8 cellular contexts compared by ENCODE assay signal in genomic region chr1:171313319-171313834, GRCh38. TPM values are rescaled to one million over a fixed set of nuclear protein-coding genes. Genes with fewer than 3 reads are reported as not detected.
DNase-seq lines count a peak whose midpoint lies in the region; ATAC-seq and TF ChIP-seq lines count a peak whose summit lies in the region.

No MANE protein-coding gene starts in this region.

- no peaks in the 10 kb centered on the region for H3K79me2 ChIP-seq in smooth muscle cell (ENCODE audit: low read depth)

- H3K27me3 ChIP-seq in body of pancreas: no peaks in the 10 kb centered on the region
- H3K27me3 ChIP-seq in smooth muscle cell (ENCODE audit: low read depth): no peaks in the 10 kb centered on the region

- ATAC-seq in HG03025 (IDR thresholded peaks at IDR 0.05; ENCODE audit: low FRiP score, unreplicated experiment) (peak; percentile 25), body of pancreas (no peak)

- H3K27ac Mint-ChIP-seq in activated CD4-positive, alpha-beta T cell treated with anti-CD3 and anti-CD28 coated beads, Interleukin-2, amount 10 ng/mL, durations not matched to agents 7 days and 5 days: peak overlapping the region; percentile 86

- peak overlapping the region; percentile 34 to 70 (median 54) for H3K27ac ChIP-seq in body of pancreas
- H3K27ac ChIP-seq in smooth muscle cell (ENCODE audit: low read depth): peak overlapping the region; percentile 21

- no peak for DNase-seq in activated CD4-positive, alpha-beta T cell treated with anti-CD3 and anti-CD28 coated beads, Interleukin-2, amount 10 ng/mL, durations not matched to agents 7 days and 5 days
- DNase-seq in activated CD4-positive, alpha-beta T cell treated with anti-CD3 and anti-CD28 coated beads for 1 hour: no peak
- no peak for DNase-seq in body of pancreas
- DNase-seq in smooth muscle cell (lab: John Stamatoyannopoulos, UW; ENCODE audit: unreplicated experiment): no peak
- DNase-seq in OCI-M1 (lab: John Stamatoyannopoulos, UW): no peak
- DNase-seq in SHP77 treated with DMSO at 0.1 percent for 48 hours (lab: John Stamatoyannopoulos, UW): no peak
- DNase-seq in NCI-H524 treated with DMSO at 0.1 percent for 48 hours (lab: John Stamatoyannopoulos, UW): no peak

- POLR2A ChIA-PET in activated CD4-positive, alpha-beta T cell treated with anti-CD3 and anti-CD28 coated beads, Interleukin-2, amount 10 ng/mL, durations not matched to agents 7 days and 5 days (lab: Charles Lee): no interaction called here

- WGBS in body of pancreas, 2 donors: 6 to 10% methylated on average over 1 of the region's 1 CpG
- WGBS in smooth muscle cell (ENCODE audit: low lambda C conversion rate): 58% methylated on average over 1 of the region's 1 CpG

- no peaks in the 10 kb centered on the region for H3K36me3 Mint-ChIP-seq in activated CD4-positive, alpha-beta T cell treated with anti-CD3 and anti-CD28 coated beads, Interleukin-2, amount 10 ng/mL, durations not matched to agents 7 days and 5 days (ENCODE audit: low read depth)

- CTCF ChIA-PET in activated CD4-positive, alpha-beta T cell treated with anti-CD3 and anti-CD28 coated beads, Interleukin-2, amount 10 ng/mL, durations not matched to agents 7 days and 5 days (lab: Charles Lee): interaction anchor here (0.6 to 1.6 kb wide), 22 partner anchors 8 to 1237 kb away, joined by 3 to 7 read pairs (median 3); partner anchors contain the start of gene PRRC2C

- H3K4me3 ChIP-seq in body of pancreas (no peak overlapping the region), smooth muscle cell (peak overlapping the region; percentile 18)

- H3K36me3 ChIP-seq in body of pancreas (replicated peaks in 1 of 2; ENCODE audit: insufficient read depth in 1 of 2, low read depth in 2 of 2) (no peaks in the 10 kb centered on the region), smooth muscle cell (ENCODE audit: low read depth) (no peaks in the 10 kb centered on the region)

- H3K9me3 ChIP-seq in body of pancreas (no peaks in the 10 kb centered on the region), smooth muscle cell (replicated peaks; ENCODE audit: low read depth) (no peaks in the 10 kb centered on the region)

- no peaks in the 10 kb centered on the region for H3K9me3 Mint-ChIP-seq in activated CD4-positive, alpha-beta T cell treated with anti-CD3 and anti-CD28 coated beads, Interleukin-2, amount 10 ng/mL, durations not matched to agents 7 days and 5 days

- peak overlapping the region; percentile 69 for H3K4me2 ChIP-seq in smooth muscle cell

- no peak for TF ChIP-seq CTCF in body of pancreas (IDR thresholded peaks at IDR 0.05)
- no peak for TF ChIP-seq CTCF in smooth muscle cell (IDR thresholded peaks at IDR 0.05; ENCODE audit: borderline replicate concordance, insufficient read depth, poor library complexity, severe bottlenecking)

- H3K27me3 Mint-ChIP-seq in activated CD4-positive, alpha-beta T cell treated with anti-CD3 and anti-CD28 coated beads, Interleukin-2, amount 10 ng/mL, durations not matched to agents 7 days and 5 days: no peaks in the 10 kb centered on the region

- H3K4me1 ChIP-seq in body of pancreas: peaks cover 9% of the 10 kb centered on the region
- H3K4me1 ChIP-seq in smooth muscle cell (ENCODE audit: low read depth): peaks cover 12% of the 10 kb centered on the region

- peak overlapping the region; percentile 69 for H3K4me3 Mint-ChIP-seq in activated CD4-positive, alpha-beta T cell treated with anti-CD3 and anti-CD28 coated beads, Interleukin-2, amount 10 ng/mL, durations not matched to agents 7 days and 5 days

- H4K20me1 ChIP-seq in smooth muscle cell (ENCODE audit: low read depth): no peaks in the 10 kb centered on the region

- intact Hi-C loops in body of pancreas (cut with DNase I): no loop called here

- no peaks in the 10 kb centered on the region for H3F3A ChIP-seq in smooth muscle cell (ENCODE audit: low read depth)

- no peak for TF ChIP-seq POLR2A in body of pancreas (IDR thresholded peaks at IDR 0.05)

- H3K4me1 Mint-ChIP-seq in activated CD4-positive, alpha-beta T cell treated with anti-CD3 and anti-CD28 coated beads, Interleukin-2, amount 10 ng/mL, durations not matched to agents 7 days and 5 days: peaks cover 14% of the 10 kb centered on the region

- H3K9ac ChIP-seq in smooth muscle cell (ENCODE audit: low read depth): no peak overlapping the region

- H2AFZ ChIP-seq in smooth muscle cell (ENCODE audit: low read depth): peak overlapping the region; percentile 40

RNA-seq across cellular contexts. Expression of gene FMO4, which starts 0.6 kb away (rescaled TPM):
- total RNA-seq in activated CD4-positive, alpha-beta T cell treated with anti-CD3 and anti-CD28 coated beads, Interleukin-2, amount 10 ng/mL, durations not matched to agents 7 days and 5 days: 1 to 10 TPM; 1.0 to 1.7 TPM
- total RNA-seq in body of pancreas: 1 to 10 TPM in 1 of 2 donors, under 1 TPM in 1; 0.99 to 4.4 TPM
- 2.0 and 3.9 TPM in 2 replicates for total RNA-seq in smooth muscle cell
- polyA plus RNA-seq in smooth muscle cell: 0.59 and 2.0 TPM in 2 replicates
